ENCODE assay signal across 14 cellular contexts in genomic region chr1:234520908-234521801, GRCh38. TPM values are rescaled to one million over a fixed set of nuclear protein-coding genes. Genes with fewer than 3 reads are reported as not detected.
DNase-seq lines count a peak whose midpoint lies in the region; ATAC-seq and TF ChIP-seq lines count a peak whose summit lies in the region.
"Had no signal": no experiment of that assay in that cellular context is flagged by ENCODE, and none has a peak within 500 bp of the region (broad histone marks: within the 10 kb centered on the region; RNA-seq: fewer than 3 reads in every experiment).

No MANE protein-coding gene starts in this region.

- no peak overlapping the region for H4K8ac ChIP-seq in neuronal stem cell (ENCODE audit: low read depth, low read length)

- H4K20me1 ChIP-seq in KMS-11 (ENCODE audit: insufficient read depth) = no peaks in the 10 kb centered on the region

- no peak overlapping the region for H3K23ac ChIP-seq in neuronal stem cell (ENCODE audit: low read depth, low read length, poor library complexity)

- H3K79me1 ChIP-seq in neuronal stem cell (ENCODE audit: low read depth, low read length) = no peaks in the 10 kb centered on the region

- H3K4me2 ChIP-seq in KMS-11 (0 out of 2 replicates have a peak overlapping the region, but pooled peaks have one; percentile 12), neuronal stem cell (ENCODE audit: insufficient read depth, low read length, poor library complexity, severe bottlenecking) (no peak overlapping the region)

- H3K27me3 ChIP-seq in KMS-11 (ENCODE audit: insufficient read depth, low read depth) (no peaks in the 10 kb centered on the region), dorsolateral prefrontal cortex (no peaks in the 10 kb centered on the region), neuronal stem cell (ENCODE audit: control insufficient read depth in 3 of 3, insufficient read depth in 3 of 3, low read depth in 1 of 3, low read length in 3 of 3) (peaks cover 0 to 2% (median 0%) of the 10 kb centered on the region in 3 experiments)

- H3K4me1 ChIP-seq in KMS-11 (ENCODE audit: low read depth, poor library complexity, severe bottlenecking) = peaks cover 69% of the 10 kb centered on the region
- peaks cover 11 to 22% of the 10 kb centered on the region in 2 donors for H3K4me1 ChIP-seq in neuronal stem cell (ENCODE audit: control insufficient read depth in 2 of 2, insufficient read depth in 1 of 2, low read depth in 1 of 2, low read length in 2 of 2)

- DNase-seq in CMK (ENCODE audit: low read depth) (peak; percentile 52), dorsolateral prefrontal cortex (no peak), neuronal stem cell (ENCODE audit: low spot score) (no peak), NCI-H1092 treated with DMSO at 0.1 percent for 48 hours (lab: John Stamatoyannopoulos, UW) (no peak), NCI-H1048 (lab: John Stamatoyannopoulos, UW) (no peak)
- no peak for DNase-seq in stimulated activated CD4-positive, alpha-beta T cell treated with anti-CD3 and anti-CD28 coated beads, Interleukin-2, amount 100 ng/mL, for 48 hours
- DNase-seq: activated naive CD8-positive, alpha-beta T cell treated with anti-CD3 and anti-CD28 coated beads for 36 hours; CD8-positive, alpha-beta memory T cell; glutamatergic neuron; NCI-H1092; NCI-H345; stimulated activated CD4-positive, alpha-beta T cell treated with anti-CD3 and anti-CD28 coated beads, Interleukin-4, amount 100 ng/mL, for 24 hours had no signal

- H2BK120ac ChIP-seq in neuronal stem cell (ENCODE audit: low read depth, low read length) = no peak overlapping the region

- H2AFZ ChIP-seq in KMS-11 (ENCODE audit: low read depth) (peak overlapping the region; percentile 16; the same call in 1 of the 2 replicates), neuronal stem cell (ENCODE audit: low read length) (no peak overlapping the region)

- no peaks in the 10 kb centered on the region for H3K36me3 ChIP-seq in KMS-11 (ENCODE audit: insufficient read depth)
- no peaks in the 10 kb centered on the region for H3K36me3 ChIP-seq in neuronal stem cell (replicated peaks in 1 of 2; ENCODE audit: control insufficient read depth in 2 of 2, insufficient read depth in 2 of 2, low read length in 2 of 2)

- H3K9me3 ChIP-seq in neuronal stem cell (replicated peaks in 1 of 2; ENCODE audit: control insufficient read depth in 2 of 2, insufficient read depth in 1 of 2, low read depth in 1 of 2, low read length in 2 of 2) = peaks cover 0 to 1% of the 10 kb centered on the region in 2 donors

- H3K27ac ChIP-seq in KMS-11 (peak overlapping the region; percentile 98), dorsolateral prefrontal cortex (peak overlapping the region in 44 of 59 donors; percentile 3 to 99 (median 94)), neuronal stem cell (replicated peaks; ENCODE audit: low read length) (no peak overlapping the region)

- no peak overlapping the region for H4K91ac ChIP-seq in neuronal stem cell (ENCODE audit: low read depth, low read length, poor library complexity)

- no peak overlapping the region; the same call in 1 of the 2 replicates for H3K9ac ChIP-seq in KMS-11
- H3K9ac ChIP-seq in neuronal stem cell (ENCODE audit: low read depth, low read length, poor library complexity) = no peak overlapping the region

- no CpG with 5 or more reads among the region's 6 CpGs for WGBS in neuronal stem cell (ENCODE audit: extremely low coverage in 2 of 2, insufficient read length in 2 of 2, insufficient replicate concordance in 1 of 2), 2 donors

- peak overlapping the region; percentile 15 for H2BK5ac ChIP-seq in neuronal stem cell (ENCODE audit: low read length)

- H3K4me3 ChIP-seq in KMS-11 (IDR thresholded peaks at IDR 0.05; ENCODE audit: insufficient read depth, low read depth, low read length) = no peak overlapping the region
- no peak overlapping the region for H3K4me3 ChIP-seq in dorsolateral prefrontal cortex
- H3K4me3 ChIP-seq in neuronal stem cell (ENCODE audit: low read length in 2 of 2) = no peak overlapping the region

- H3K4ac ChIP-seq in neuronal stem cell (ENCODE audit: low read length) = peak overlapping the region; percentile 4

- no peaks in the 10 kb centered on the region for H3K79me2 ChIP-seq in KMS-11 (ENCODE audit: insufficient read depth, low read depth)

- TF ChIP-seq CTCF in KMS-11 (conservative IDR thresholded peaks at IDR 0.05; ENCODE audit: low read depth, low read length) = no peak
- TF ChIP-seq CTCF in dorsolateral prefrontal cortex (IDR thresholded peaks at IDR 0.05 in 54 of 56, conservative IDR thresholded peaks at IDR 0.05 in 2 of 56; ENCODE audit: low read depth in 1 of 56, partially characterized antibody in 56 of 56) = no peak

- H2BK12ac ChIP-seq in neuronal stem cell (ENCODE audit: low read length) = no peak overlapping the region

- ATAC-seq in HG02571 (IDR thresholded peaks at IDR 0.05; ENCODE audit: unreplicated experiment) = no peak

- peak overlapping the region; percentile 64 for H2AK5ac ChIP-seq in neuronal stem cell (ENCODE audit: low read depth, low read length)

- H3K18ac ChIP-seq in neuronal stem cell (ENCODE audit: low read length) = peak overlapping the region; percentile 20

- H3K14ac ChIP-seq in neuronal stem cell (ENCODE audit: low read length) = no peak overlapping the region

- peak overlapping the region; percentile 8 for H2BK15ac ChIP-seq in neuronal stem cell (ENCODE audit: low read length)

- intact Hi-C loops in dorsolateral prefrontal cortex (cut with DNase I) = no loop called here

RNA-seq across cellular contexts. Expression of gene TARBP1, which starts 42.2 kb away (rescaled TPM):
- 100 to 1,000 TPM in 34 of 120 experiments, 10 to 100 TPM in 86; 27.7 to 158 (median 75.1) TPM for total RNA-seq in dorsolateral prefrontal cortex
- polyA plus RNA-seq in neuronal stem cell (2013, experiment 1 of 2) = 20.2 TPM
- polyA plus RNA-seq in neuronal stem cell (2013, experiment 2 of 2) = 19.1 TPM
